In genomic region chr17:78174332-78174869, GRCh38 we compare ENCODE assay signal across 8 cellular contexts. TPM values are rescaled to one million over a fixed set of nuclear protein-coding genes. Genes with fewer than 3 reads are reported as not detected.
DNase-seq lines count a peak whose midpoint lies in the region; ATAC-seq, FAIRE-seq and TF ChIP-seq lines count a peak whose summit lies in the region.

No MANE protein-coding gene starts in this region.

- TF ChIP-seq CTCF in GM06990 (IDR thresholded peaks at IDR 0.05; ENCODE audit: insufficient read depth, low read length, poor library complexity, severe bottlenecking) (peak; percentile 17), PC-9 (conservative IDR thresholded peaks at IDR 0.05) (peak; percentile 29; the same call in 1 of the 2 replicates), esophagus squamous epithelium (IDR thresholded peaks at IDR 0.05) (peak in 5 of 6 experiments; percentile 44 to 75 (median 63)), pancreas (IDR thresholded peaks at IDR 0.05) (peak; percentile 52 to 74 (median 60))

- intact Hi-C loops in PC-9 (cut with micrococcal nuclease; ENCODE audit: unreplicated experiment) (loop anchor here (1.0 to 2.0 kb wide), 3 partner anchors 46 to 76 kb away; partner anchors contain the start of gene TMC6), esophagus squamous epithelium (cut with DNase I) (no loop called here), pancreas (cut with DNase I) (loop anchor here in 1 of 3 donors (5.0 kb wide), 1 partner anchor 52 kb away; no protein-coding TSS in a partner anchor)

- POLR2A ChIA-PET in PC-9 (lab: Charles Lee; ENCODE audit: unreplicated experiment), result interaction anchor here (0.6 to 1.1 kb wide), 5 partner anchors 12 to 854 kb away, joined by 4 to 12 read pairs (median 7); partner anchors contain the start of genes AFMID and TK1

- no peak overlapping the region for H3K4me2 ChIP-seq in PC-9

- DNase-seq in GM06990 (ENCODE audit: extremely low read depth, insufficient read length) (no peak), PC-9 (peak; percentile 48 to 93), esophagus squamous epithelium (lab: John Stamatoyannopoulos, UW) (no peak), pancreas (peak; percentile 90 to 98 (median 96))
- no peak for DNase-seq in activated CD4-positive, alpha-beta T cell treated with anti-CD3 and anti-CD28 coated beads, Interleukin-2, amount 50 U/mL, for 4 hours

- TF ChIP-seq POLR2A in esophagus squamous epithelium (IDR thresholded peaks at IDR 0.05), result peak in 2 of 4 donors; percentile 13 to 41

- TSS peak; percentile 10 for BruUV-seq in PC-9 (replicated peaks; lab: Mats Ljungman, UMichigan)

- H3K79me2 ChIP-seq in PC-9 (ENCODE audit: low read depth), result 0 out of 2 replicates have a peak, but pooled peaks cover 6% of the 10 kb centered on the region

- no peak for FAIRE-seq in pancreas (lab: Jason Lieb, UNC)

- H3K27ac ChIP-seq in PC-9 (0 out of 2 replicates have a peak overlapping the region, but pooled peaks have one; percentile 16), esophagus squamous epithelium (peak overlapping the region; percentile 66 to 98 (median 88)), pancreas (peak overlapping the region; percentile 83 to 87 (median 84))

- peaks cover 6% of the 10 kb centered on the region; the same call in 1 of the 2 replicates for H4K20me1 ChIP-seq in PC-9 (ENCODE audit: insufficient read depth)

- H3K36me3 ChIP-seq in GM06990 (ENCODE audit: control insufficient read depth, insufficient read depth, low read length), result peaks cover 46% of the 10 kb centered on the region
- no peaks in the 10 kb centered on the region for H3K36me3 ChIP-seq in PC-9 (ENCODE audit: low read depth)
- H3K36me3 ChIP-seq in esophagus squamous epithelium, result peaks cover 0 to 33% (median 8%) of the 10 kb centered on the region in 3 donors
- peaks cover 0 to 18% (median 12%) of the 10 kb centered on the region in 3 donors for H3K36me3 ChIP-seq in pancreas

- H3K4me3 ChIP-seq in GM06990 (replicated peaks; ENCODE audit: low read depth, low read length) (no peak overlapping the region), PC-9 (no peak overlapping the region), esophagus squamous epithelium (peak overlapping the region in 2 of 4 donors; percentile 21 to 23), pancreas (peak overlapping the region in 1 of 4 donors; percentile 26)

- H3K9me2 ChIP-seq in PC-9 (ENCODE audit: insufficient read depth), result no peaks in the 10 kb centered on the region

- H3F3A ChIP-seq in PC-9 (ENCODE audit: insufficient read depth, low read depth), result peaks cover 23% of the 10 kb centered on the region

- H3K4me1 ChIP-seq in PC-9 (replicated peaks; ENCODE audit: insufficient read depth), result peaks cover 10% of the 10 kb centered on the region; the same call in 1 of the 2 replicates
- H3K4me1 ChIP-seq in esophagus squamous epithelium, result peaks cover 52 to 87% (median 77%) of the 10 kb centered on the region in 3 donors
- H3K4me1 ChIP-seq in pancreas, result peaks cover 20 to 62% (median 42%) of the 10 kb centered on the region in 3 donors

- WGBS in esophagus squamous epithelium, 2 donors, result 27 to 40% methylated on average over 2 to 5 of the region's 15 CpGs
- 12 to 21% methylated on average over 15 of the region's 15 CpGs for WGBS in pancreas, 2 donors

- no peaks in the 10 kb centered on the region for H3K9me3 ChIP-seq in PC-9 (ENCODE audit: insufficient read depth, low read depth)
- no peaks in the 10 kb centered on the region for H3K9me3 ChIP-seq in esophagus squamous epithelium
- H3K9me3 ChIP-seq in pancreas, result no peaks in the 10 kb centered on the region

- no peak overlapping the region for H2AFZ ChIP-seq in PC-9

- ATAC-seq in pancreas (peak; percentile 85 to 91 (median 88)), HG03139 (IDR thresholded peaks at IDR 0.05; ENCODE audit: unreplicated experiment) (no peak), HG03025 (IDR thresholded peaks at IDR 0.05; ENCODE audit: low FRiP score, unreplicated experiment) (no peak), GM18519 (IDR thresholded peaks at IDR 0.05; ENCODE audit: low FRiP score, unreplicated experiment) (no peak)

- CTCF ChIA-PET in PC-9 (lab: Charles Lee), result interaction anchor here (0.6 to 1.8 kb wide), 8 partner anchors 13 to 235 kb away, joined by 3 to 17 read pairs (median 6); partner anchors contain the start of genes AFMID, TK1 and TMEM235

- H3K27me3 ChIP-seq in GM06990 (replicated peaks; ENCODE audit: control insufficient read depth, insufficient read depth, low read length), result no peaks in the 10 kb centered on the region
- H3K27me3 ChIP-seq in PC-9 (ENCODE audit: insufficient read depth, low read depth), result no peaks in the 10 kb centered on the region
- no peaks in the 10 kb centered on the region for H3K27me3 ChIP-seq in esophagus squamous epithelium
- no peaks in the 10 kb centered on the region for H3K27me3 ChIP-seq in pancreas

RNA-seq across cellular contexts. Expression of gene SYNGR2, which starts 6.0 kb away (rescaled TPM):
- total RNA-seq in PC-9 (2021), result 91.9 and 95.0 TPM in 2 replicates
- 10 to 100 TPM; 41.2 to 93.9 (median 75.7) TPM for total RNA-seq in esophagus squamous epithelium
- total RNA-seq in pancreas, result 10 to 100 TPM; 52.3 to 93.8 (median 83.8) TPM
- 10 to 100 TPM; 89.1 to 94.2 TPM for polyA plus RNA-seq in pancreas

RNA-seq across cellular contexts. Expression of gene TK1, which starts 12.5 kb away (rescaled TPM):
- total RNA-seq in PC-9 (2021), result 137 and 147 TPM in 2 replicates
- total RNA-seq in esophagus squamous epithelium, result 10 to 100 TPM; 11.3 to 57.7 (median 34.3) TPM
- 1 to 10 TPM; 1.3 to 4.2 (median 3.2) TPM for total RNA-seq in pancreas
- 1 to 10 TPM; 1.2 to 2.2 TPM for polyA plus RNA-seq in pancreas

RNA-seq across cellular contexts. Expression of gene AFMID, which starts 12.8 kb away (rescaled TPM):
- total RNA-seq in PC-9 (2021) (30.4 and 43.6 TPM in 2 replicates), esophagus squamous epithelium (10 to 100 TPM; 16.5 to 44.3 (median 30.3) TPM), pancreas (10 to 100 TPM; 30.7 to 40.9 (median 33.9) TPM)
- 10 to 100 TPM; 32.1 to 53.7 TPM for polyA plus RNA-seq in pancreas

RNA-seq across cellular contexts. Expression of gene C17orf99, which starts 28.2 kb away (rescaled TPM):
- total RNA-seq in PC-9 (2021), result not detected in 2 replicates
- under 1 TPM in 2 of 4 donors, not detected in 2; 0.19 to 0.21 TPM for total RNA-seq in esophagus squamous epithelium
- total RNA-seq in pancreas, result not detected
- not detected for polyA plus RNA-seq in pancreas

RNA-seq across cellular contexts. Expression of gene BIRC5, which starts 39.7 kb away (rescaled TPM):
- total RNA-seq in PC-9 (2021), result 72.4 and 91.0 TPM in 2 replicates
- 10 to 100 TPM in 2 of 4 donors, 1 to 10 TPM in 2; 6.6 to 33.6 (median 21.0) TPM for total RNA-seq in esophagus squamous epithelium
- total RNA-seq in pancreas, result 1 to 10 TPM in 2 of 6 donors, under 1 TPM in 3, not detected in 1; 0.12 to 1.7 (median 0.82) TPM
- under 1 TPM; 0.53 to 0.77 TPM for polyA plus RNA-seq in pancreas

Comparison
In these comparisons a context has a peak if more than half of its experiments do, and no peak if none do; other contexts are left out.
1. DNase-seq: peak in PC-9 (2 of 2) and pancreas (6 of 6); none in GM06990 (single experiment), esophagus squamous epithelium (single experiment) and activated CD4-positive, alpha-beta T cell treated with anti-CD3 and anti-CD28 coated beads, Interleukin-2, amount 50 U/mL, for 4 hours (0 of 2).
2. H3K27ac ChIP-seq: peak in every context shown above with its lines; median percentile 88 in esophagus squamous epithelium; 84 in pancreas; 16 in PC-9.
3. ATAC-seq: peak in pancreas (4 of 4); none in HG03139 (single experiment), HG03025 (single experiment) and GM18519 (single experiment).
4. Peak in every context shown above with its lines, with median percentiles within 50 percentile points of each other: CTCF ChIP-seq.